ENCODE assay signal across 1 cellular context in genomic region chr11:60831143-60831500, GRCh38.
TF ChIP-seq lines count a peak whose summit lies in the region.

No MANE protein-coding gene starts in this region.

TF ChIP-seq in SK-N-SH, 30 proteins besides CTCF, POLR2A, EP300 and RAD21 (continued from another document):
- TF ChIP-seq IRF3 (IDR thresholded peaks at IDR 0.05; ENCODE audit: low read depth, low read length) = no peak
- no peak for TF ChIP-seq MEF2A (IDR thresholded peaks at IDR 0.05; ENCODE audit: borderline replicate concordance, low read depth)
- no peak for TF ChIP-seq GABPA (IDR thresholded peaks at IDR 0.05; ENCODE audit: low read depth)
- TF ChIP-seq EZH2phosphoT487 (IDR thresholded peaks at IDR 0.05; ENCODE audit: borderline replicate concordance, low read depth) = no peak
- no peak for TF ChIP-seq YY1 (IDR thresholded peaks at IDR 0.05; ENCODE audit: low read depth)
- no peak for TF ChIP-seq NRF1 (IDR thresholded peaks at IDR 0.05; ENCODE audit: low read depth, low read length)
- no peak; the same call in 1 of the 2 replicates for TF ChIP-seq GATA2 (CRISPR knock-in tag; IDR thresholded peaks at IDR 0.05)
- TF ChIP-seq TEAD4 (IDR thresholded peaks at IDR 0.05; ENCODE audit: borderline replicate concordance, insufficient read depth) = no peak
- TF ChIP-seq, protein P1, sequence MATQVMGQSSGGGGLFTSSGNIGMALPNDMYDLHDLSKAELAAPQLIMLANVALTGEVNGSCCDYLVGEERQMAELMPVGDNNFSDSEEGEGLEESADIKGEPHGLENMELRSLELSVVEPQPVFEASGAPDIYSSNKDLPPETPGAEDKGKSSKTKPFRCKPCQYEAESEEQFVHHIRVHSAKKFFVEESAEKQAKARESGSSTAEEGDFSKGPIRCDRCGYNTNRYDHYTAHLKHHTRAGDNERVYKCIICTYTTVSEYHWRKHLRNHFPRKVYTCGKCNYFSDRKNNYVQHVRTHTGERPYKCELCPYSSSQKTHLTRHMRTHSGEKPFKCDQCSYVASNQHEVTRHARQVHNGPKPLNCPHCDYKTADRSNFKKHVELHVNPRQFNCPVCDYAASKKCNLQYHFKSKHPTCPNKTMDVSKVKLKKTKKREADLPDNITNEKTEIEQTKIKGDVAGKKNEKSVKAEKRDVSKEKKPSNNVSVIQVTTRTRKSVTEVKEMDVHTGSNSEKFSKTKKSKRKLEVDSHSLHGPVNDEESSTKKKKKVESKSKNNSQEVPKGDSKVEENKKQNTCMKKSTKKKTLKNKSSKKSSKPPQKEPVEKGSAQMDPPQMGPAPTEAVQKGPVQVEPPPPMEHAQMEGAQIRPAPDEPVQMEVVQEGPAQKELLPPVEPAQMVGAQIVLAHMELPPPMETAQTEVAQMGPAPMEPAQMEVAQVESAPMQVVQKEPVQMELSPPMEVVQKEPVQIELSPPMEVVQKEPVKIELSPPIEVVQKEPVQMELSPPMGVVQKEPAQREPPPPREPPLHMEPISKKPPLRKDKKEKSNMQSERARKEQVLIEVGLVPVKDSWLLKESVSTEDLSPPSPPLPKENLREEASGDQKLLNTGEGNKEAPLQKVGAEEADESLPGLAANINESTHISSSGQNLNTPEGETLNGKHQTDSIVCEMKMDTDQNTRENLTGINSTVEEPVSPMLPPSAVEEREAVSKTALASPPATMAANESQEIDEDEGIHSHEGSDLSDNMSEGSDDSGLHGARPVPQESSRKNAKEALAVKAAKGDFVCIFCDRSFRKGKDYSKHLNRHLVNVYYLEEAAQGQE (IDR thresholded peaks at IDR 0.05; ENCODE audit: low read depth, low read length) = no peak
- no peak for TF ChIP-seq POLR2AphosphoS5 (IDR thresholded peaks at IDR 0.05; ENCODE audit: low read depth, low read length)
- peak; percentile 58 for TF ChIP-seq RCOR1 (IDR thresholded peaks at IDR 0.05; ENCODE audit: low read length)
- TF ChIP-seq MXI1 (IDR thresholded peaks at IDR 0.05; ENCODE audit: low read depth, low read length) = no peak
- no peak for TF ChIP-seq TAF1 (IDR thresholded peaks at IDR 0.05; ENCODE audit: borderline replicate concordance, low read depth, low read length)
- peak; percentile 93 for TF ChIP-seq SMC3 (IDR thresholded peaks at IDR 0.05; ENCODE audit: low read depth, low read length)
- TF ChIP-seq ELF1 (IDR thresholded peaks at IDR 0.05) = no peak
- TF ChIP-seq USF2 (IDR thresholded peaks at IDR 0.05; ENCODE audit: borderline replicate concordance, low read depth, low read length) = no peak
- TF ChIP-seq NFIC (IDR thresholded peaks at IDR 0.05; ENCODE audit: borderline replicate concordance) = no peak
- TF ChIP-seq CHD2 (IDR thresholded peaks at IDR 0.05; ENCODE audit: low read length, partially characterized antibody) = peak; percentile 21
- TF ChIP-seq FOXM1 (IDR thresholded peaks at IDR 0.05; ENCODE audit: low read depth) = no peak
- TF ChIP-seq MAX (IDR thresholded peaks at IDR 0.05; ENCODE audit: low read depth) = 0 out of 2 replicates have a peak, but pooled peaks have one; percentile 28
- no peak for TF ChIP-seq JUND (IDR thresholded peaks at IDR 0.05)
- TF ChIP-seq RFX5 (IDR thresholded peaks at IDR 0.05; ENCODE audit: low read length) = no peak
- TF ChIP-seq FOSL2 (IDR thresholded peaks at IDR 0.05; ENCODE audit: borderline replicate concordance, low read depth) = no peak
- no peak for TF ChIP-seq RXRA (IDR thresholded peaks at IDR 0.05; ENCODE audit: borderline replicate concordance, low read depth)
TF ChIP-seq in SK-N-SH: peak in this region for 4.
